ENCODE assay signal across 9 cellular contexts in the genomic region with DNA sequence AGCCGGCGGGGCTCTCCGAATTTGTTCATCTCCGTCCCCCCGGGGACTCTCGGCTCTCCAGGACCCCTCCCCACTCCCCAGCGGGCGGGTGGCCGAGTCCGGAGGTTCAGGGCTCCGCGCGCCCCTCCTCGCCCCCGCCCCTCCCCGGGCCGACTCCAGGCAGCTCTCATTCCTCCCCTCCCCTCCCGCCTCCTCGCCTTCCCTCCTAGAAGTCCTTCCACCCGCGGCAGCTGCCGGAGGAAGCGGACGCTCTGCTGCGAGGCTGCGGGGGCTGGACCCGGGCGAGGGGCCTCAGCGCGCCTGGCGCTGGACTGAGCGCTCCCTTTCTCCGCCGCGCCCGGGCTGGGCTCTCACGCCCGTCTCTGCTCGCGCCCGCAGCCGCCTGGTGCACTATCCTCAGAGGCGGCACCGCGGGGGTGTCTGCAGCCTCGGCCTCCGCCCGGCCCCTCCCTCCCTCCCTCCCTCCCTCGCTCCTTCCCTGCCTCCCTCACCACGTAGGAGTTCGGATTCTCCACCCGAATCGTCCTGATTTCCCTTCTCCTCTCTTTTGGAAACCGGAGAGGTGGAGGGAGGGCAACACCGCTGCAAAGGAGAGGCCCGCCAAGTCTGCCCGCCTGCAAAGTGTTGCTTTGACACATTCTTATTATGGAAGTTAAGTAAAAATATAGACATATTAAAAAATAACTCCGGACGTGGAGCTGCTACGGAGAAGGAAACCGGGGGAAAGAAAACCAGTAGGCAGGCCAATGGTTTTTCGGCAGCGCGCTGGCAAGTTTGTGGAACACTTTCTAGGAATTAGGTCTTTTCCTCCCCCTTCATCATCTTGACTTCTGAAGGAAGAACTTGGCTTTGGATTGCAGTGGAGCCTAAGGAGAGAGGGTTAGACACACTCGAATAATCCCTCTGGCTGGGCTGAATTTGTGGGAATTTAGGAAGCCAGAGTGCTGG. TPM values are rescaled to one million over a fixed set of nuclear protein-coding genes. Genes with fewer than 3 reads are reported as not detected.
DNase-seq lines count a peak whose midpoint lies in the region; ATAC-seq, FAIRE-seq and TF ChIP-seq lines count a peak whose summit lies in the region.
"Had no signal": no experiment of that assay in that cellular context is flagged by ENCODE, and none has a peak within 500 bp of the region (broad histone marks: within the 10 kb centered on the region; RNA-seq: fewer than 3 reads in every experiment).

A gene with protein sequence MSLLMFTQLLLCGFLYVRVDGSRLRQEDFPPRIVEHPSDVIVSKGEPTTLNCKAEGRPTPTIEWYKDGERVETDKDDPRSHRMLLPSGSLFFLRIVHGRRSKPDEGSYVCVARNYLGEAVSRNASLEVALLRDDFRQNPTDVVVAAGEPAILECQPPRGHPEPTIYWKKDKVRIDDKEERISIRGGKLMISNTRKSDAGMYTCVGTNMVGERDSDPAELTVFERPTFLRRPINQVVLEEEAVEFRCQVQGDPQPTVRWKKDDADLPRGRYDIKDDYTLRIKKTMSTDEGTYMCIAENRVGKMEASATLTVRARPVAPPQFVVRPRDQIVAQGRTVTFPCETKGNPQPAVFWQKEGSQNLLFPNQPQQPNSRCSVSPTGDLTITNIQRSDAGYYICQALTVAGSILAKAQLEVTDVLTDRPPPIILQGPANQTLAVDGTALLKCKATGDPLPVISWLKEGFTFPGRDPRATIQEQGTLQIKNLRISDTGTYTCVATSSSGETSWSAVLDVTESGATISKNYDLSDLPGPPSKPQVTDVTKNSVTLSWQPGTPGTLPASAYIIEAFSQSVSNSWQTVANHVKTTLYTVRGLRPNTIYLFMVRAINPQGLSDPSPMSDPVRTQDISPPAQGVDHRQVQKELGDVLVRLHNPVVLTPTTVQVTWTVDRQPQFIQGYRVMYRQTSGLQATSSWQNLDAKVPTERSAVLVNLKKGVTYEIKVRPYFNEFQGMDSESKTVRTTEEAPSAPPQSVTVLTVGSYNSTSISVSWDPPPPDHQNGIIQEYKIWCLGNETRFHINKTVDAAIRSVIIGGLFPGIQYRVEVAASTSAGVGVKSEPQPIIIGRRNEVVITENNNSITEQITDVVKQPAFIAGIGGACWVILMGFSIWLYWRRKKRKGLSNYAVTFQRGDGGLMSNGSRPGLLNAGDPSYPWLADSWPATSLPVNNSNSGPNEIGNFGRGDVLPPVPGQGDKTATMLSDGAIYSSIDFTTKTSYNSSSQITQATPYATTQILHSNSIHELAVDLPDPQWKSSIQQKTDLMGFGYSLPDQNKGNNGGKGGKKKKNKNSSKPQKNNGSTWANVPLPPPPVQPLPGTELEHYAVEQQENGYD (N-terminal part only) (plus strand): TSS at position 494 of the 948 bp plus-strand sequence. CDS start 687 bp downstream, outside the sequence.

- H3K27ac ChIP-seq in keratinocyte (ENCODE audit: control insufficient read depth, insufficient read depth, low read length): no peak within 1 kb of the TSS

- FAIRE-seq in keratinocyte (lab: Jason Lieb, UNC) (no peak), GM12891 (lab: Jason Lieb, UNC) (no peak)

- no peaks in the 10 kb centered on the region for H3K9me1 ChIP-seq in keratinocyte (ENCODE audit: control insufficient read depth, extremely low read depth, insufficient read depth, low read length)

- no peaks in the 10 kb centered on the region for H3K36me3 ChIP-seq in keratinocyte (ENCODE audit: control insufficient read depth in 2 of 2, extremely low read depth in 1 of 2, insufficient read depth in 2 of 2, low read length in 2 of 2)

- H3K9ac ChIP-seq in keratinocyte (ENCODE audit: control insufficient read depth, extremely low read depth, insufficient read depth, low read length): peak within 1 kb of the TSS; percentile 13

- H3K79me2 ChIP-seq in keratinocyte (ENCODE audit: control insufficient read depth, insufficient read depth, low read length): no peaks in the 10 kb centered on the region

- dilution Hi-C loops in keratinocyte (cut with MboI; ENCODE audit: extremely low pct_ligation_motif_present, low sequenced_read_pairs): no loop called here

- H3K4me1 ChIP-seq in keratinocyte (ENCODE audit: control insufficient read depth, extremely low read depth, insufficient read depth, low read length): peaks cover 8% of the 10 kb centered on the region

- no peaks in the 10 kb centered on the region for H3K9me3 ChIP-seq in keratinocyte (ENCODE audit: control insufficient read depth, low read depth, low read length)

- no peak for ATAC-seq in activated T-helper 17 cell treated with anti-CD3 and anti-CD28 coated beads, Interleukin-2, amount 50 U/mL, for 72 hours (replicated peaks)

- H3K27me3 ChIP-seq in keratinocyte (ENCODE audit: control insufficient read depth, extremely low read depth, insufficient read depth, low read length): peaks cover 15% of the 10 kb centered on the region

- no peak for TF ChIP-seq POLR2A in GM12891 (IDR thresholded peaks at IDR 0.05; ENCODE audit: low read depth, low read length)

- H3K4me1 Mint-ChIP-seq in brain: peaks cover 25% of the 10 kb centered on the region
- H3K4me1 Mint-ChIP-seq in activated T-helper 17 cell treated with anti-CD3 and anti-CD28 coated beads, Interleukin-2, amount 50 U/mL, for 72 hours: no peaks in the 10 kb centered on the region

- no peaks in the 10 kb centered on the region for H4K20me1 ChIP-seq in keratinocyte (ENCODE audit: control insufficient read depth, extremely low read depth, insufficient read depth, low read length)

- peak within 1 kb of the TSS; percentile 92 for H2AFZ ChIP-seq in keratinocyte (ENCODE audit: control insufficient read depth, low read length)

- H3K4me3 ChIP-seq in keratinocyte (ENCODE audit: control insufficient read depth in 2 of 3, extremely low read depth in 1 of 3, insufficient read depth in 2 of 3, low read depth in 1 of 3, low read length in 3 of 3): peak within 1 kb of the TSS; percentile 48 to 60 (median 58)

- H3K4me3 Mint-ChIP-seq in brain: peak within 1 kb of the TSS; percentile 92 to 99 (median 96)
- no peak within 1 kb of the TSS for H3K4me3 Mint-ChIP-seq in activated T-helper 17 cell treated with anti-CD3 and anti-CD28 coated beads, Interleukin-2, amount 50 U/mL, for 72 hours
- H3K4me3 Mint-ChIP-seq: stimulated activated naive CD8-positive, alpha-beta T cell treated with anti-CD3 and anti-CD28 coated beads, Interleukin-15, Interleukin-2, amounts not matched to agents 100 ng/mL and 50 ng/mL, for 24 hours had no signal

- TF ChIP-seq CTCF in brain (conservative IDR thresholded peaks at IDR 0.05) (no peak), keratinocyte (optimal IDR thresholded peaks at IDR 0.05 in 1 of 3, IDR thresholded peaks at IDR 0.05 in 1 of 3, conservative IDR thresholded peaks at IDR 0.05 in 1 of 3; ENCODE audit: extremely low read depth in 1 of 3, insufficient read depth in 2 of 3, low read length in 3 of 3) (no peak)

- H3K27me3 Mint-ChIP-seq in brain: peaks cover 17% of the 10 kb centered on the region
- peaks cover 21% of the 10 kb centered on the region for H3K27me3 Mint-ChIP-seq in activated T-helper 17 cell treated with anti-CD3 and anti-CD28 coated beads, Interleukin-2, amount 50 U/mL, for 72 hours

- no peaks in the 10 kb centered on the region for H3K9me3 Mint-ChIP-seq in brain
- H3K9me3 Mint-ChIP-seq in activated T-helper 17 cell treated with anti-CD3 and anti-CD28 coated beads, Interleukin-2, amount 50 U/mL, for 72 hours: peaks cover 6% of the 10 kb centered on the region
- H3K9me3 Mint-ChIP-seq: stimulated activated naive CD8-positive, alpha-beta T cell treated with anti-CD3 and anti-CD28 coated beads, Interleukin-15, Interleukin-2, amounts not matched to agents 100 ng/mL and 50 ng/mL, for 24 hours had no signal

- no peaks in the 10 kb centered on the region for H3K36me3 Mint-ChIP-seq in brain
- no peaks in the 10 kb centered on the region for H3K36me3 Mint-ChIP-seq in activated T-helper 17 cell treated with anti-CD3 and anti-CD28 coated beads, Interleukin-2, amount 50 U/mL, for 72 hours (ENCODE audit: low read depth)

- DNase-seq in Ammon's horn (ENCODE audit: low spot score) (peak; percentile 45), NCI-H1092 treated with DMSO at 0.1 percent for 48 hours (lab: John Stamatoyannopoulos, UW) (peak; percentile 79), keratinocyte (ENCODE audit: low read depth, low spot score) (no peak), superior temporal gyrus (ENCODE audit: extremely low spot score) (peak; percentile 51), GM12891 (ENCODE audit: insufficient read length, low spot score) (no peak), middle frontal gyrus (ENCODE audit: extremely low spot score, low spot score) (no peak)

- peak within 1 kb of the TSS; percentile 91 for H3K4me2 ChIP-seq in keratinocyte (ENCODE audit: control insufficient read depth, extremely low read depth, insufficient read depth, low read depth, low read length)

- peak within 1 kb of the TSS; percentile 83 to 99 (median 97) for H3K27ac Mint-ChIP-seq in brain
- H3K27ac Mint-ChIP-seq in activated T-helper 17 cell treated with anti-CD3 and anti-CD28 coated beads, Interleukin-2, amount 50 U/mL, for 72 hours: no peak within 1 kb of the TSS
- H3K27ac Mint-ChIP-seq: stimulated activated naive CD8-positive, alpha-beta T cell treated with anti-CD3 and anti-CD28 coated beads, Interleukin-15, Interleukin-2, amounts not matched to agents 100 ng/mL and 50 ng/mL, for 24 hours had no signal

TF ChIP-seq in GM12891, 5 proteins besides CTCF, POLR2A, EP300 and RAD21:
- TF ChIP-seq PAX5 (IDR thresholded peaks at IDR 0.05; ENCODE audit: insufficient read depth, low read length, severe bottlenecking): no peak
- no peak for TF ChIP-seq POLR2AphosphoS5 (IDR thresholded peaks at IDR 0.05; ENCODE audit: low read depth, low read length)
- TF ChIP-seq SPI1 (IDR thresholded peaks at IDR 0.05; ENCODE audit: low read depth, low read length): no peak
- no peak for TF ChIP-seq TAF1 (IDR thresholded peaks at IDR 0.05; ENCODE audit: low read depth, low read length)
- TF ChIP-seq POU2F2 (IDR thresholded peaks at IDR 0.05; ENCODE audit: low read depth, low read length): no peak

RNA-seq across cellular contexts. Expression of the gene that starts here (rescaled TPM):
- polyA plus RNA-seq in brain (ENCODE audit: insufficient read depth, low read depth, low replicate concordance) (3.8 TPM), keratinocyte (0.30 to 0.49 TPM (median 0.45 TPM) in 3 replicates)
- polyA plus RNA-seq in keratinocyte (2011; ENCODE audit: low read depth): not detected
- 0.19 and 0.21 TPM in 2 replicates for polyA plus RNA-seq in keratinocyte (2011; cell fraction: cytosol; rRNA removed)
- 1.3 and 2.3 TPM in 2 replicates for polyA plus RNA-seq in keratinocyte (2011; cell fraction: nucleus; rRNA removed)
- 0.01 and 0.69 TPM in 2 replicates for polyA plus RNA-seq in keratinocyte (2012; ENCODE audit: low replicate concordance)
- 0.39 to 2.4 TPM (median 1.0 TPM) in 3 replicates for polyA minus RNA-seq in keratinocyte
- polyA minus RNA-seq in keratinocyte (2011; cell fraction: cytosol; rRNA and poly(A)+ RNA removed): not detected
- polyA minus RNA-seq in keratinocyte (2011; cell fraction: nucleus; rRNA and poly(A)+ RNA removed): 1.5 and 2.1 TPM in 2 replicates
- polyA plus RNA-seq in GM12891 (2012; ENCODE audit: low read depth, missing spikeins): 0.01 TPM
- total RNA-seq in activated T-helper 17 cell treated with anti-CD3 and anti-CD28 coated beads, Interleukin-2, amount 50 U/mL, for 72 hours: not detected

Comparison
In these comparisons a context has a peak if more than half of its experiments do, and no peak if none do; other contexts are left out.
1. DNase-seq: peak in Ammon's horn (single experiment), NCI-H1092 treated with DMSO at 0.1 percent for 48 hours (single experiment) and superior temporal gyrus (single experiment); none in keratinocyte (single experiment), GM12891 (single experiment) and middle frontal gyrus (single experiment).